Comparison of ENCODE assay signal across 1 cellular context in genomic region chr13:114140909-114141255, GRCh38.
TF ChIP-seq lines count a peak whose summit lies in the region.

No MANE protein-coding gene starts in this region.

TF ChIP-seq in H1, 55 proteins besides CTCF, POLR2A, EP300 and RAD21 (continued from another document):
- TF ChIP-seq EZH2 (IDR thresholded peaks at IDR 0.05; ENCODE audit: low read depth, low read length, severe bottlenecking) (no peak), SP4 (IDR thresholded peaks at IDR 0.05; ENCODE audit: low read length) (no peak), HDAC2 (IDR thresholded peaks at IDR 0.05; ENCODE audit: borderline replicate concordance in 1 of 2, low read depth in 2 of 2, low read length in 2 of 2) (no peak), JUN (IDR thresholded peaks at IDR 0.05; ENCODE audit: low read depth, low read length) (no peak), EGR1 (IDR thresholded peaks at IDR 0.05; ENCODE audit: borderline replicate concordance, low read depth, low read length) (no peak), SAP30 (IDR thresholded peaks at IDR 0.05; ENCODE audit: insufficient read depth, insufficient replicate concordance, low read length) (no peak), BRCA1 (IDR thresholded peaks at IDR 0.05; ENCODE audit: low read depth, low read length) (no peak), CHD2 (IDR thresholded peaks at IDR 0.05; ENCODE audit: low read length) (no peak), MAFK (IDR thresholded peaks at IDR 0.05; ENCODE audit: low read depth, low read length) (no peak), RNF2 (IDR thresholded peaks at IDR 0.05; ENCODE audit: borderline replicate concordance, low read depth, low read length, missing control alignments, poor library complexity, severe bottlenecking) (no peak), HDAC6 (IDR thresholded peaks at IDR 0.05; ENCODE audit: low read depth, low read length) (no peak), RBBP5 (IDR thresholded peaks at IDR 0.05; ENCODE audit: borderline replicate concordance, low read depth, low read length) (no peak), TEAD4 (IDR thresholded peaks at IDR 0.05; ENCODE audit: low read depth, low read length) (no peak), RXRA (IDR thresholded peaks at IDR 0.05; ENCODE audit: insufficient read depth, low read depth, low read length) (no peak), SRF (IDR thresholded peaks at IDR 0.05; ENCODE audit: low read depth, low read length) (no peak), CTBP2 (IDR thresholded peaks at IDR 0.05; ENCODE audit: borderline replicate concordance, insufficient read depth, insufficient read length, low read length) (no peak)
